8 cellular contexts compared by ENCODE assay signal in the genomic region with DNA sequence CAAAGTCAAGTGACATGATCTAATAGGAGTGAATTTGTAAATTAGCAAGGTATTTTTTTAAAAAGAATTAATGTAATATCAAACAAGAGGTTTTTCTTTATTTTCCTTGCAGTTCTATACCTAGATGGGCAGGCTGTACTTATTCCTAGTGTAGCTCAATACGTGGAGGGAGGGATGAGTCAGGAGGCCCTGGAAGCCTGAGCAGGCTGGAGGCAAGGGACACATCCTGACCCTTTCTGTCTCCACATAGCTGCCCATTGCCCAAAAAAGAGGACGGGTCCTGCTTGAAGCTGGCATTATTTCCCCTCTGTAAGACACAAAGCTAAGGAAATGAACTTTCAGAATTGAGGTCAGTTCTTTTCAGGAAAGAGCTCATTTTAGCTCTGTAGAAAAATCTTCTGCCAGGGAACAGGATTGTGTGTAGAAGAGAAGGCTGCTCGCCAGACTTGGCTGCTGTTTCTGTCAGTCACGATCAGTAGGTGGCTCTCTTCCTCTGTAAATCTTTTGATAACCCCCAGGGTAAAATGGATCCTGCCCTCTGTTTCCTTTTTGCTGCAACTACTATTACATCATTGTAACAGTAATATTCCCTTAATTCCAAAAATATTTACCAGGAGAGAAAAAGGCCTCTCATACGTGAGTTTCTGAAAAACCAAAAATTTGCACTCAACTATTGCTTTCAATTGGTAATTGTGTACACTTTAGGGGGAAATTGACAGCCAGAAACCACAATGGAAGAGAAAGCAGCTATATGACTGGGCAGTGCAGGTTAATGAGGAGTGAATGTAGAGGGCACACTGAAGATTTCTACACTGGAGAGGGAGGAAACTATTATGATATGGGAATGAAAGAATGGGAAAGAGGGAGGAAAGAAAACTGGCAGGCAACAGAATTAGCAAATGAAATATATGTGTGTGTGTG. TPM values are rescaled to one million over a fixed set of nuclear protein-coding genes. Genes with fewer than 3 reads are reported as not detected.
A peak's percentile ranks its signal among the peaks of the same experiment; 100 is the strongest.
DNase-seq lines count a peak whose midpoint lies in the region; ATAC-seq and TF ChIP-seq lines count a peak whose summit lies in the region.

No MANE protein-coding gene starts in this region.

- peak; percentile 24; the same call in 1 of the 2 replicates for TF ChIP-seq RAD21 in Ishikawa (IDR thresholded peaks at IDR 0.05; ENCODE audit: low read depth)

- no peaks in the 10 kb centered on the region for H3K27me3 ChIP-seq in kidney epithelial cell (ENCODE audit: control insufficient read depth, insufficient read depth, low read length)

- no peak overlapping the region for H3K4me3 ChIP-seq in kidney epithelial cell (ENCODE audit: low read depth, low read length)

- peak; percentile 43 for DNase-seq in NCI-H82 (lab: John Stamatoyannopoulos, UW)
- no peak for DNase-seq in NCI-H82 treated with DMSO at 0.1 percent for 48 hours (lab: John Stamatoyannopoulos, UW; ENCODE audit: unreplicated experiment)
- peak; percentile 30 for DNase-seq in UCSD-AML1 (lab: John Stamatoyannopoulos, UW; ENCODE audit: unreplicated experiment)
- peak; percentile 10 for DNase-seq in kidney epithelial cell (ENCODE audit: low read depth)
- no peak for DNase-seq in AG20443 (ENCODE audit: low spot score)

- H3K36me3 ChIP-seq in kidney epithelial cell (ENCODE audit: control insufficient read depth, insufficient read depth, low read length), result no peaks in the 10 kb centered on the region

- TF ChIP-seq EP300 in Ishikawa (IDR thresholded peaks at IDR 0.05; ENCODE audit: borderline replicate concordance), result no peak

- ATAC-seq in GM21737 (IDR thresholded peaks at IDR 0.05; ENCODE audit: unreplicated experiment), result peak; percentile 92
- no peak for ATAC-seq in esophagus mucosa

- TF ChIP-seq CTCF in kidney epithelial cell (IDR thresholded peaks at IDR 0.05; ENCODE audit: insufficient read depth, low read length, poor library complexity, severe bottlenecking), result peak; percentile 38

TF ChIP-seq in Ishikawa, 13 proteins besides CTCF, POLR2A, EP300 and RAD21:
- no peak for TF ChIP-seq FOXM1 (IDR thresholded peaks at IDR 0.05; ENCODE audit: borderline replicate concordance, low read depth)
- TF ChIP-seq, protein P1, sequence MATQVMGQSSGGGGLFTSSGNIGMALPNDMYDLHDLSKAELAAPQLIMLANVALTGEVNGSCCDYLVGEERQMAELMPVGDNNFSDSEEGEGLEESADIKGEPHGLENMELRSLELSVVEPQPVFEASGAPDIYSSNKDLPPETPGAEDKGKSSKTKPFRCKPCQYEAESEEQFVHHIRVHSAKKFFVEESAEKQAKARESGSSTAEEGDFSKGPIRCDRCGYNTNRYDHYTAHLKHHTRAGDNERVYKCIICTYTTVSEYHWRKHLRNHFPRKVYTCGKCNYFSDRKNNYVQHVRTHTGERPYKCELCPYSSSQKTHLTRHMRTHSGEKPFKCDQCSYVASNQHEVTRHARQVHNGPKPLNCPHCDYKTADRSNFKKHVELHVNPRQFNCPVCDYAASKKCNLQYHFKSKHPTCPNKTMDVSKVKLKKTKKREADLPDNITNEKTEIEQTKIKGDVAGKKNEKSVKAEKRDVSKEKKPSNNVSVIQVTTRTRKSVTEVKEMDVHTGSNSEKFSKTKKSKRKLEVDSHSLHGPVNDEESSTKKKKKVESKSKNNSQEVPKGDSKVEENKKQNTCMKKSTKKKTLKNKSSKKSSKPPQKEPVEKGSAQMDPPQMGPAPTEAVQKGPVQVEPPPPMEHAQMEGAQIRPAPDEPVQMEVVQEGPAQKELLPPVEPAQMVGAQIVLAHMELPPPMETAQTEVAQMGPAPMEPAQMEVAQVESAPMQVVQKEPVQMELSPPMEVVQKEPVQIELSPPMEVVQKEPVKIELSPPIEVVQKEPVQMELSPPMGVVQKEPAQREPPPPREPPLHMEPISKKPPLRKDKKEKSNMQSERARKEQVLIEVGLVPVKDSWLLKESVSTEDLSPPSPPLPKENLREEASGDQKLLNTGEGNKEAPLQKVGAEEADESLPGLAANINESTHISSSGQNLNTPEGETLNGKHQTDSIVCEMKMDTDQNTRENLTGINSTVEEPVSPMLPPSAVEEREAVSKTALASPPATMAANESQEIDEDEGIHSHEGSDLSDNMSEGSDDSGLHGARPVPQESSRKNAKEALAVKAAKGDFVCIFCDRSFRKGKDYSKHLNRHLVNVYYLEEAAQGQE (IDR thresholded peaks at IDR 0.05; ENCODE audit: low read depth), result no peak
- no peak for TF ChIP-seq YY1 (IDR thresholded peaks at IDR 0.05; ENCODE audit: low read depth)
- TF ChIP-seq, protein P2, sequence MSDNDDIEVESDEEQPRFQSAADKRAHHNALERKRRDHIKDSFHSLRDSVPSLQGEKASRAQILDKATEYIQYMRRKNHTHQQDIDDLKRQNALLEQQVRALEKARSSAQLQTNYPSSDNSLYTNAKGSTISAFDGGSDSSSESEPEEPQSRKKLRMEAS (IDR thresholded peaks at IDR 0.05), result no peak

RNA-seq across cellular contexts. Expression of gene IFNW1, which starts 12.3 kb away (rescaled TPM):
- total RNA-seq in kidney epithelial cell, result not detected in 2 replicates
- total RNA-seq in esophagus mucosa, result not detected

RNA-seq across cellular contexts. Expression of gene IFNA21, which starts 12.5 kb away (rescaled TPM):
- total RNA-seq in kidney epithelial cell, result not detected in 2 replicates
- total RNA-seq in esophagus mucosa, result not detected

RNA-seq across cellular contexts. Expression of gene IFNA4, which starts 33.4 kb away (rescaled TPM):
- total RNA-seq in kidney epithelial cell, result not detected in 2 replicates
- not detected for total RNA-seq in esophagus mucosa

RNA-seq across cellular contexts. Expression of gene IFNA7, which starts 48.1 kb away (rescaled TPM):
- total RNA-seq in kidney epithelial cell, result not detected in 2 replicates
- not detected for total RNA-seq in esophagus mucosa

RNA-seq across cellular contexts. Expression of gene IFNA10, which starts 53.0 kb away (rescaled TPM):
- not detected in 2 replicates for total RNA-seq in kidney epithelial cell
- total RNA-seq in esophagus mucosa, result not detected

Comparison
In these comparisons a context has a peak if more than half of its experiments do, and no peak if none do; other contexts are left out.
1. DNase-seq: peak in NCI-H82 (single experiment), UCSD-AML1 (single experiment) and kidney epithelial cell (single experiment); none in NCI-H82 treated with DMSO at 0.1 percent for 48 hours (single experiment) and AG20443 (single experiment).